9 cellular contexts compared by ENCODE assay signal in genomic region chr6:52245425-52245824, GRCh38. TPM values are rescaled to one million over a fixed set of nuclear protein-coding genes. Genes with fewer than 3 reads are reported as not detected.
"Had no signal": no experiment of that assay in that cellular context is flagged by ENCODE, and none has a peak within 500 bp of the region (broad histone marks: within the 10 kb centered on the region; RNA-seq: fewer than 3 reads in every experiment).

No MANE protein-coding gene starts in this region.

- ATAC-seq: K562 had no signal

- H3K27ac ChIP-seq: HL-60 had no signal

- H3K27ac Mint-ChIP-seq: IgD-negative memory B cell had no signal

- H3K4me1 Mint-ChIP-seq: IgD-negative memory B cell had no signal

- H3K4me3 Mint-ChIP-seq: IgD-negative memory B cell had no signal

- H3K4me3 ChIP-seq: K562 had no signal

- DNase-seq: IMR-90, KBM-7, KG1 had no signal

- FAIRE-seq: HTR-8/SVneo, K562 had no signal

- H3K9me3 Mint-ChIP-seq: IgD-negative memory B cell had no signal

RNA-seq across cellular contexts. Expression of gene IL17F, which starts 1.1 kb away (rescaled TPM):
- total RNA-seq: HT-29, HT1080, IMR-90, K562 had no signal
- polyA plus RNA-seq: IgD-negative memory B cell, IMR-90, K562 had no signal

RNA-seq across cellular contexts. Expression of gene IL17A, which starts 59.2 kb away (rescaled TPM):
- total RNA-seq: HT-29, HT1080, IMR-90, K562 had no signal
- polyA plus RNA-seq: IgD-negative memory B cell, IMR-90, K562 had no signal
